In genomic region chr10:44933451-44933850, GRCh38 we compare ENCODE assay signal across 16 cellular contexts. TPM values are rescaled to one million over a fixed set of nuclear protein-coding genes. Genes with fewer than 3 reads are reported as not detected.
"Had no signal": no experiment of that assay in that cellular context is flagged by ENCODE, and none has a peak within 500 bp of the region (broad histone marks: within the 10 kb centered on the region; RNA-seq: fewer than 3 reads in every experiment).

No MANE protein-coding gene starts in this region.

- H3K27me3 Mint-ChIP-seq: activated B cell treated with CpG ODN at 0.5 μM for 24 hours had no signal

- H3K27ac Mint-ChIP-seq: activated B cell treated with CpG ODN at 0.5 μM for 24 hours; mesothelial cell of epicardium; neural progenitor cell; T-helper 2 cell treated with Interferon-gamma antibody and Interleukin-4, amounts not matched to agents 5 μg/mL and 100 μg/mL, for 36 hours had no signal

- H3K4me1 ChIP-seq: neural progenitor cell had no signal

- H3K9ac ChIP-seq: neural progenitor cell had no signal

- H3K36me3 ChIP-seq: neural progenitor cell, ovary, transverse colon had no signal

- H3K36me3 Mint-ChIP-seq: mesothelial cell of epicardium, neural progenitor cell had no signal

- H3K27ac ChIP-seq: neural progenitor cell, ovary, transverse colon had no signal

- H3K27me3 ChIP-seq: dorsolateral prefrontal cortex, neural progenitor cell, ovary, transverse colon had no signal

- H3K4me3 Mint-ChIP-seq: activated B cell treated with CpG ODN at 0.5 μM for 24 hours; mesothelial cell of epicardium; neural progenitor cell; T-helper 2 cell treated with Interferon-gamma antibody and Interleukin-4, amounts not matched to agents 5 μg/mL and 100 μg/mL, for 36 hours had no signal

- H3K9me3 Mint-ChIP-seq: activated B cell treated with CpG ODN at 0.5 μM for 24 hours; T-helper 2 cell treated with Interferon-gamma antibody and Interleukin-4, amounts not matched to agents 5 μg/mL and 100 μg/mL, for 36 hours had no signal

- H3K4me1 Mint-ChIP-seq: activated B cell treated with CpG ODN at 0.5 μM for 24 hours, neural progenitor cell had no signal

- H3K9me3 ChIP-seq: ovary, transverse colon had no signal

- FAIRE-seq: astrocyte, endometrium, kidney had no signal

- H3K4me2 ChIP-seq: neural progenitor cell had no signal

- H3K4me3 ChIP-seq: dorsolateral prefrontal cortex, neural progenitor cell, ovary, transverse colon had no signal

RNA-seq across cellular contexts. Expression of gene TMEM72, which starts 22.3 kb away (rescaled TPM):
- total RNA-seq: activated B cell treated with CpG ODN at 0.5 μM for 24 hours; activated CD8-positive, alpha-beta memory T cell treated with anti-CD3 and anti-CD28 coated beads for 36 hours; astrocyte; lower leg skin; ovary; pulmonary artery endothelial cell; sciatic nerve; SK-MEL-5 had no signal
- polyA plus RNA-seq: esophagus had no signal
